17 cellular contexts compared by ENCODE assay signal in the genomic region with DNA sequence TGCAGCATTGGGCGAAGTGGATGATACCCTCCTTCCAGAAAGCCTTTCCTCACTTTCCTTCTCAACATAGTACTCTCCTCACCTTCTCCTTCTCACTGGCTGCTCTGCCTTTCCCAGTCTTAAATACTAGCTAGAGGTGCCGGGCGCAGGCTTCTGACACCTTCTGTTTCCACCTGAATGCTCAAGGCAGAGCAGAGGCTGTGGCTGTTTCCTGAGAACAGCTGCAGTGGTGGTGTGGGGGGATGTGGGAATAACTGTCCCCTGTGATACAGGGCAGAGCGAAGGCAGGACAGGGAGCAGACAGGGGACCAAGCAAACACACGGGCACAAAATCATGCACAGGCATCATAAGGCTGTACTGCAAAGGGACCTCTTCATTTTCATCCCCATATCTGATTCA.
DNase-seq lines count a peak whose midpoint lies in the region; FAIRE-seq and TF ChIP-seq lines count a peak whose summit lies in the region.
"Had no signal": no experiment of that assay in that cellular context is flagged by ENCODE, and none has a peak within 500 bp of the region (broad histone marks: within the 10 kb centered on the region; RNA-seq: fewer than 3 reads in every experiment).

No MANE protein-coding gene starts in this region.

- H3K4me3 ChIP-seq in H1 (ENCODE audit: extremely low read depth in 1 of 4, insufficient read depth in 2 of 4, low read depth in 3 of 4, low read length in 4 of 4), result no peak overlapping the region
- no peak overlapping the region for H3K4me3 ChIP-seq in esophagus squamous epithelium
- H3K4me3 ChIP-seq: K562 had no signal

- H3K27me3 ChIP-seq in H1 (replicated peaks in 1 of 4; ENCODE audit: control insufficient read depth in 3 of 4, extremely low read depth in 1 of 4, insufficient read depth in 3 of 4, low read length in 3 of 4) (no peaks in the 10 kb centered on the region), esophagus squamous epithelium (no peaks in the 10 kb centered on the region)
- H3K27me3 ChIP-seq: BE2C had no signal

- no peak overlapping the region for H4K8ac ChIP-seq in H1 (ENCODE audit: extremely low read depth, insufficient read depth, low read length)

- no peaks in the 10 kb centered on the region for H3K79me1 ChIP-seq in H1 (ENCODE audit: low read depth, low read length)

- no peaks in the 10 kb centered on the region for H3K9me3 ChIP-seq in H1 (ENCODE audit: insufficient read depth in 2 of 2, low read depth in 1 of 2, low read length in 1 of 2)
- H3K9me3 ChIP-seq in esophagus squamous epithelium, result no peaks in the 10 kb centered on the region
- H3K9me3 ChIP-seq: BE2C had no signal

- H3K4ac ChIP-seq in H1 (replicated peaks; ENCODE audit: insufficient read length, low read depth, low read length), result no peak overlapping the region

- H3K4me1 ChIP-seq in H1 (replicated peaks in 1 of 4; ENCODE audit: control insufficient read depth in 3 of 4, insufficient read depth in 4 of 4, low read length in 3 of 4) (no peaks in the 10 kb centered on the region), esophagus squamous epithelium (no peaks in the 10 kb centered on the region)
- H3K4me1 ChIP-seq: BE2C had no signal

- no peak overlapping the region for H3K27ac Mint-ChIP-seq in nephron progenitor cell
- H3K27ac Mint-ChIP-seq: CD8-positive, alpha-beta T cell had no signal

- no peak overlapping the region for H2BK5ac ChIP-seq in H1 (ENCODE audit: low read depth, low read length)

- TF ChIP-seq RAD21 in H1 (IDR thresholded peaks at IDR 0.05 in 1 of 2, conservative IDR thresholded peaks at IDR 0.05 in 1 of 2; ENCODE audit: low read depth in 2 of 2, low read length in 2 of 2), result no peak

- TF ChIP-seq EP300 in H1 (IDR thresholded peaks at IDR 0.05; ENCODE audit: borderline replicate concordance in 1 of 2, low read depth in 2 of 2, low read length in 2 of 2), result no peak

- H3K9me3 Mint-ChIP-seq in nephron progenitor cell, result no peaks in the 10 kb centered on the region
- H3K9me3 Mint-ChIP-seq: CD8-positive, alpha-beta T cell had no signal

- no peak overlapping the region for H3K4me2 ChIP-seq in H1 (ENCODE audit: insufficient read depth in 1 of 2, low read depth in 2 of 2, low read length in 2 of 2)

- no peak overlapping the region for H3K18ac ChIP-seq in H1 (ENCODE audit: extremely low read depth, low read length)

- H4K5ac ChIP-seq in H1 (ENCODE audit: insufficient read length, low read depth, low read length), result no peak overlapping the region

- H3K14ac ChIP-seq in H1 (ENCODE audit: insufficient read length), result no peak overlapping the region

- no peak overlapping the region for H3K9ac ChIP-seq in H1 (replicated peaks in 1 of 4; ENCODE audit: extremely low read depth in 1 of 4, low read depth in 3 of 4, low read length in 3 of 4)

- H3K27me3 Mint-ChIP-seq in nephron progenitor cell (ENCODE audit: low read depth, poor library complexity), result peaks cover 6% of the 10 kb centered on the region

- DNase-seq in NCI-H2171 treated with DMSO at 0.1 percent for 48 hours (lab: John Stamatoyannopoulos, UW) (peak; percentile 2), NCI-H2171 (lab: John Stamatoyannopoulos, UW) (no peak), H1 (ENCODE audit: low read depth in 1 of 2, low spot score in 2 of 2) (no peak), nephron progenitor cell (peak; percentile 5), iPS-NIHi11 (ENCODE audit: low spot score) (no peak), SW480 (ENCODE audit: low spot score) (no peak), NCI-H1436 (lab: John Stamatoyannopoulos, UW) (no peak), esophagus squamous epithelium (lab: John Stamatoyannopoulos, UW) (no peak)
- DNase-seq: BE2C; CD8-positive, alpha-beta T cell; NCI-H1436 treated with DMSO at 0.1 percent for 48 hours; NCI-H2029 treated with DMSO at 0.1 percent for 48 hours; NCI-H2227 treated with DMSO at 0.1 percent for 48 hours; NCI-H524; Right ventricle myocardium superior had no signal

- no peaks in the 10 kb centered on the region for H3K79me2 ChIP-seq in H1 (ENCODE audit: control insufficient read depth in 1 of 2, insufficient read depth in 2 of 2, low read length in 2 of 2)

- FAIRE-seq in H1 (lab: Jason Lieb, UNC), result no peak
- FAIRE-seq: K562 had no signal

- H3K4me1 Mint-ChIP-seq in nephron progenitor cell, result peaks cover 4% of the 10 kb centered on the region

- H3K56ac ChIP-seq in H1 (replicated peaks; ENCODE audit: insufficient read length, low read depth, low read length), result no peak overlapping the region

- no peak overlapping the region for H2BK15ac ChIP-seq in H1 (ENCODE audit: low read length)

- no peak overlapping the region for H2BK20ac ChIP-seq in H1 (ENCODE audit: low read length)

- no peaks in the 10 kb centered on the region for H4K20me1 ChIP-seq in H1 (replicated peaks in 1 of 2; ENCODE audit: control insufficient read depth in 1 of 2, insufficient read depth in 2 of 2, low read length in 2 of 2)

- H3K36me3 Mint-ChIP-seq in nephron progenitor cell (ENCODE audit: low read depth), result no peaks in the 10 kb centered on the region
- H3K36me3 Mint-ChIP-seq: CD8-positive, alpha-beta T cell had no signal

- H3K36me3 ChIP-seq in H1 (ENCODE audit: control insufficient read depth in 2 of 4, insufficient read depth in 4 of 4, low read length in 3 of 4) (no peaks in the 10 kb centered on the region), esophagus squamous epithelium (no peaks in the 10 kb centered on the region)
- H3K36me3 ChIP-seq: BE2C had no signal

- no peak overlapping the region for H2BK120ac ChIP-seq in H1 (replicated peaks; ENCODE audit: low read depth, low read length)

- intact Hi-C loops in esophagus squamous epithelium (cut with DNase I), result no loop called here

- 92% methylated on average over 5 of the region's 5 CpGs; no CpG with 5 or more reads in 1 of the 2 experiments for WGBS in H1 (ENCODE audit: extremely low coverage in 1 of 2, insufficient coverage in 1 of 2, insufficient read length in 1 of 2, insufficient replicate concordance in 2 of 2, low coverage in 1 of 2, low lambda C conversion rate in 2 of 2, missing lambda C conversion rate in 1 of 2), 2 experiments
- 89 to 90% methylated on average over 5 of the region's 5 CpGs for WGBS in esophagus squamous epithelium, 2 donors

- POLR2A ChIA-PET in H1 (lab: Charles Lee; ENCODE audit: partially characterized antibody), result no interaction called here

- H3K27ac ChIP-seq in H1 (ENCODE audit: low read depth, low read length) (no peak overlapping the region), esophagus squamous epithelium (no peak overlapping the region)
- H3K27ac ChIP-seq: 22Rv1 had no signal

- H2AFZ ChIP-seq in H1 (ENCODE audit: low read length), result 0 out of 2 replicates have a peak overlapping the region, but pooled peaks have one; percentile 44

- TF ChIP-seq CTCF in H1 (IDR thresholded peaks at IDR 0.05; ENCODE audit: control extremely low read depth in 1 of 3, insufficient read depth in 1 of 3, low read depth in 1 of 3, low read length in 3 of 3) (no peak), nephron progenitor cell (IDR thresholded peaks at IDR 0.05) (no peak), esophagus squamous epithelium (IDR thresholded peaks at IDR 0.05) (no peak)

- TF ChIP-seq POLR2A in H1 (IDR thresholded peaks at IDR 0.05; ENCODE audit: control extremely low read depth in 1 of 2, low read depth in 2 of 2, low read length in 2 of 2) (no peak), esophagus squamous epithelium (IDR thresholded peaks at IDR 0.05) (no peak)

- H3K4me3 Mint-ChIP-seq in nephron progenitor cell, result no peak overlapping the region
- H3K4me3 Mint-ChIP-seq: CD8-positive, alpha-beta T cell had no signal

- no peak overlapping the region for H3K23ac ChIP-seq in H1 (ENCODE audit: insufficient read length)

- no peak overlapping the region for H2BK12ac ChIP-seq in H1 (ENCODE audit: low read depth, low read length)

- CTCF ChIA-PET in H1 (lab: Charles Lee; ENCODE audit: partially characterized antibody), result no interaction called here

- H3K23me2 ChIP-seq in H1 (ENCODE audit: low read depth, low read length), result no peaks in the 10 kb centered on the region

- H2AK5ac ChIP-seq in H1 (ENCODE audit: low read depth, low read length), result no peak overlapping the region

- no peak overlapping the region for H4K91ac ChIP-seq in H1 (replicated peaks; ENCODE audit: insufficient read length, low read length)

TF ChIP-seq in H1, 55 proteins besides CTCF, POLR2A, EP300 and RAD21:
- no peak for TF ChIP-seq FOSL1 (IDR thresholded peaks at IDR 0.05; ENCODE audit: insufficient read depth, low read depth, low read length)
- TF ChIP-seq, protein P1, sequence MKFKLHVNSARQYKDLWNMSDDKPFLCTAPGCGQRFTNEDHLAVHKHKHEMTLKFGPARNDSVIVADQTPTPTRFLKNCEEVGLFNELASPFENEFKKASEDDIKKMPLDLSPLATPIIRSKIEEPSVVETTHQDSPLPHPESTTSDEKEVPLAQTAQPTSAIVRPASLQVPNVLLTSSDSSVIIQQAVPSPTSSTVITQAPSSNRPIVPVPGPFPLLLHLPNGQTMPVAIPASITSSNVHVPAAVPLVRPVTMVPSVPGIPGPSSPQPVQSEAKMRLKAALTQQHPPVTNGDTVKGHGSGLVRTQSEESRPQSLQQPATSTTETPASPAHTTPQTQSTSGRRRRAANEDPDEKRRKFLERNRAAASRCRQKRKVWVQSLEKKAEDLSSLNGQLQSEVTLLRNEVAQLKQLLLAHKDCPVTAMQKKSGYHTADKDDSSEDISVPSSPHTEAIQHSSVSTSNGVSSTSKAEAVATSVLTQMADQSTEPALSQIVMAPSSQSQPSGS (IDR thresholded peaks at IDR 0.05; ENCODE audit: low read length), result no peak
- no peak for TF ChIP-seq ZNF274 (IDR thresholded peaks at IDR 0.05; ENCODE audit: borderline replicate concordance, extremely low read depth, low read length)
- TF ChIP-seq CBX5 (IDR thresholded peaks at IDR 0.05; ENCODE audit: low read depth, low read length), result no peak
- TF ChIP-seq CTBP2 (IDR thresholded peaks at IDR 0.05; ENCODE audit: borderline replicate concordance, insufficient read depth, insufficient read length, low read length), result no peak
- TF ChIP-seq POU5F1 (IDR thresholded peaks at IDR 0.05; ENCODE audit: low read depth, low read length), result no peak

Comparison
In these comparisons a context has a peak if more than half of its experiments do, and no peak if none do; other contexts are left out.
1. DNase-seq: peak in NCI-H2171 treated with DMSO at 0.1 percent for 48 hours (single experiment) and nephron progenitor cell (single experiment); none in NCI-H2171 (single experiment), H1 (0 of 2), iPS-NIHi11 (single experiment), SW480 (single experiment), NCI-H1436 (single experiment) and esophagus squamous epithelium (single experiment).